ENCODE assay signal across 22 cellular contexts in the genomic region with DNA sequence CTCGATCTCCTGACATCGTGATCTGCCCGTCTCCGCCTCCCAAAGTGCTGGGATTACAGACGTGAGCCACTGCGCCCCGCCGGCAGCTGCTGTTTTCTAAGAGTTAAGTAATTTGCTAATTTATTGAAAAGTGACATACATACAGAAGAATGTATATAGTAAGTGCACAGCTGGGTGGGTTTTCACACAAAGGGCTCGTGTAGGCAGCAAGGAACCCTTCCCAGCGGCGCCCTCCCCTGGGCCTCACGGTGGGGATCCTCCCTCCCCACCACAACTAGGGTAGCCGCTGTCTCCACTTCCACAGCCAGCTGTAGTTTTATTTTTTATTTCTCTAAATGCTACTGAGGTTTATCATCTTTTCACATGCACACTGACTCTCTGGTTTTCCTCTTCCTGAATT.
DNase-seq lines count a peak whose midpoint lies in the region; ATAC-seq and TF ChIP-seq lines count a peak whose summit lies in the region.
"Had no signal": no experiment of that assay in that cellular context is flagged by ENCODE, and none has a peak within 500 bp of the region (broad histone marks: within the 10 kb centered on the region; RNA-seq: fewer than 3 reads in every experiment).

No MANE protein-coding gene starts in this region.

- H4K20me1 ChIP-seq in BLaER1 (no peaks in the 10 kb centered on the region), GM23338 (replicated peaks; ENCODE audit: insufficient read depth) (no peaks in the 10 kb centered on the region)

- no peak overlapping the region for H3K4me3 ChIP-seq in BLaER1
- H3K4me3 ChIP-seq in GM23338 = no peak overlapping the region
- H3K4me3 ChIP-seq in SK-N-MC = no peak overlapping the region
- no peak overlapping the region for H3K4me3 ChIP-seq in mesodermal cell (ENCODE audit: extremely low read depth, insufficient read depth, low read length, poor library complexity, severe bottlenecking)
- H3K4me3 ChIP-seq: ascending aorta, testis had no signal

- WGBS in mesodermal cell (ENCODE audit: insufficient coverage in 2 of 2), 2 experiments = 85 to 97% methylated on average over 5 to 11 of the region's 13 CpGs

- H3K36me3 Mint-ChIP-seq in GM23338 (ENCODE audit: low read depth) = no peaks in the 10 kb centered on the region
- H3K36me3 Mint-ChIP-seq: activated naive CD4-positive, alpha-beta T cell treated with anti-CD3 and anti-CD28 coated beads, Interleukin-2, amount 10 ng/mL, durations not matched to agents 7 days and 5 days had no signal

- no peaks in the 10 kb centered on the region for H3K79me2 ChIP-seq in GM23338 (replicated peaks; ENCODE audit: insufficient read depth)

- H3K36me3 ChIP-seq in BLaER1 = no peaks in the 10 kb centered on the region
- no peaks in the 10 kb centered on the region; the same call in 1 of the 2 replicates for H3K36me3 ChIP-seq in GM23338 (ENCODE audit: insufficient read depth)
- H3K36me3 ChIP-seq in SK-N-MC (ENCODE audit: insufficient read depth, low read length) = no peaks in the 10 kb centered on the region
- H3K36me3 ChIP-seq in mesodermal cell (ENCODE audit: control insufficient read depth, insufficient read depth, low read length) = no peaks in the 10 kb centered on the region
- H3K36me3 ChIP-seq: ascending aorta had no signal

- ATAC-seq in GM23338 = no peak; the same call in 2 of the 3 replicates

- no peak overlapping the region for H3K4me3 Mint-ChIP-seq in GM23338
- H3K4me3 Mint-ChIP-seq: activated CD8-positive, alpha-beta memory T cell treated with anti-CD3 and anti-CD28 coated beads, Interleukin-2, amount 10 ng/mL, durations not matched to agents 7 days and 5 days; activated naive CD4-positive, alpha-beta T cell treated with anti-CD3 and anti-CD28 coated beads, Interleukin-2, amount 10 ng/mL, durations not matched to agents 7 days and 5 days; CD14-positive monocyte had no signal

- H3K9ac ChIP-seq in BLaER1 = no peak overlapping the region
- H3K9ac ChIP-seq in SK-N-MC (ENCODE audit: insufficient read length) = no peak overlapping the region

- H3K27ac Mint-ChIP-seq in GM23338 = no peak overlapping the region
- H3K27ac Mint-ChIP-seq: activated CD8-positive, alpha-beta memory T cell treated with anti-CD3 and anti-CD28 coated beads, Interleukin-2, amount 10 ng/mL, durations not matched to agents 7 days and 5 days had no signal

- no peaks in the 10 kb centered on the region for H3K27me3 Mint-ChIP-seq in GM23338 (ENCODE audit: insufficient read depth, low read depth, poor library complexity)
- H3K27me3 Mint-ChIP-seq: activated CD8-positive, alpha-beta memory T cell treated with anti-CD3 and anti-CD28 coated beads, Interleukin-2, amount 10 ng/mL, durations not matched to agents 7 days and 5 days; activated naive CD4-positive, alpha-beta T cell treated with anti-CD3 and anti-CD28 coated beads, Interleukin-2, amount 10 ng/mL, durations not matched to agents 7 days and 5 days; naive thymus-derived CD8-positive, alpha-beta T cell had no signal

- H3K4me1 ChIP-seq in BLaER1 (peaks cover 37% of the 10 kb centered on the region), GM23338 (ENCODE audit: insufficient read depth) (peaks cover 8% of the 10 kb centered on the region), mesodermal cell (ENCODE audit: control insufficient read depth, insufficient read depth, low read length, poor library complexity, severe bottlenecking) (peaks cover 8% of the 10 kb centered on the region)
- H3K4me1 ChIP-seq: ascending aorta, testis had no signal

- no peak overlapping the region for H2AFZ ChIP-seq in GM23338

- no peak for TF ChIP-seq CTCF in GM23338 (conservative IDR thresholded peaks at IDR 0.05; ENCODE audit: low read depth in 2 of 2)

- DNase-seq in GM23338 (ENCODE audit: low spot score) = peak; percentile 4
- DNase-seq in SK-N-MC (ENCODE audit: low read depth, low spot score) = no peak
- no peak for DNase-seq in hippocampal formation (lab: John Stamatoyannopoulos, UW)
- no peak for DNase-seq in RPMI8226
- no peak for DNase-seq in NCI-H128 (lab: John Stamatoyannopoulos, UW; ENCODE audit: unreplicated experiment)
- DNase-seq: activated CD8-positive, alpha-beta memory T cell treated with anti-CD3 and anti-CD28 coated beads, Interleukin-2, amount 10 ng/mL, durations not matched to agents 7 days and 5 days; activated naive CD4-positive, alpha-beta T cell treated with anti-CD3 and anti-CD28 coated beads, Interleukin-2, amount 10 ng/mL, durations not matched to agents 7 days and 5 days; Calu3; caudate nucleus; NCI-H1105 treated with DMSO at 0.1 percent for 48 hours; NCI-H2081; NCI-H226; occipital lobe; SHP77; testis had no signal

- no peaks in the 10 kb centered on the region for H3K9me3 Mint-ChIP-seq in GM23338
- H3K9me3 Mint-ChIP-seq: activated naive CD4-positive, alpha-beta T cell treated with anti-CD3 and anti-CD28 coated beads, Interleukin-2, amount 10 ng/mL, durations not matched to agents 7 days and 5 days; activated T-cell treated with anti-CD3 and anti-CD28 coated beads, Interleukin-2, amount 50 U/mL, for 72 hours; naive thymus-derived CD8-positive, alpha-beta T cell had no signal

- H3K27me3 ChIP-seq in BLaER1 = no peaks in the 10 kb centered on the region
- H3K27me3 ChIP-seq in GM23338 (ENCODE audit: insufficient read depth) = no peaks in the 10 kb centered on the region
- H3K27me3 ChIP-seq: ascending aorta, testis had no signal

- H3F3A ChIP-seq in GM23338 (replicated peaks; ENCODE audit: low read depth) = no peaks in the 10 kb centered on the region

- peaks cover 22% of the 10 kb centered on the region for H3K4me1 Mint-ChIP-seq in GM23338

- 0 out of 2 replicates have a peak, but pooled peaks cover 3% of the 10 kb centered on the region for H3K9me2 ChIP-seq in GM23338 (ENCODE audit: insufficient read depth)

- H3K4me2 ChIP-seq in BLaER1 (peak overlapping the region; percentile 56), GM23338 (no peak overlapping the region)

- H3K27ac ChIP-seq in BLaER1 = peak overlapping the region; percentile 15; the same call in 1 of the 2 replicates
- no peak overlapping the region for H3K27ac ChIP-seq in GM23338 (ENCODE audit: low read depth)
- peak overlapping the region; percentile 27 for H3K27ac ChIP-seq in SK-N-MC
- H3K27ac ChIP-seq in mesodermal cell (ENCODE audit: low read depth, low read length, severe bottlenecking) = peak overlapping the region; percentile 29
- H3K27ac ChIP-seq: ascending aorta, HL-60, testis had no signal

- H3K9me3 ChIP-seq in BLaER1 (peaks cover 8% of the 10 kb centered on the region), SK-N-MC (ENCODE audit: low read depth, low read length) (no peaks in the 10 kb centered on the region), mesodermal cell (ENCODE audit: control insufficient read depth, low read length) (no peaks in the 10 kb centered on the region)
- H3K9me3 ChIP-seq: testis had no signal

TF ChIP-seq in GM23338, 12 proteins besides CTCF, POLR2A, EP300 and RAD21:
- TF ChIP-seq POLR2AphosphoS5 (IDR thresholded peaks at IDR 0.05; ENCODE audit: low read depth) = no peak
- TF ChIP-seq JUNB (IDR thresholded peaks at IDR 0.05; ENCODE audit: unreplicated experiment) = no peak
